In the genomic region with DNA sequence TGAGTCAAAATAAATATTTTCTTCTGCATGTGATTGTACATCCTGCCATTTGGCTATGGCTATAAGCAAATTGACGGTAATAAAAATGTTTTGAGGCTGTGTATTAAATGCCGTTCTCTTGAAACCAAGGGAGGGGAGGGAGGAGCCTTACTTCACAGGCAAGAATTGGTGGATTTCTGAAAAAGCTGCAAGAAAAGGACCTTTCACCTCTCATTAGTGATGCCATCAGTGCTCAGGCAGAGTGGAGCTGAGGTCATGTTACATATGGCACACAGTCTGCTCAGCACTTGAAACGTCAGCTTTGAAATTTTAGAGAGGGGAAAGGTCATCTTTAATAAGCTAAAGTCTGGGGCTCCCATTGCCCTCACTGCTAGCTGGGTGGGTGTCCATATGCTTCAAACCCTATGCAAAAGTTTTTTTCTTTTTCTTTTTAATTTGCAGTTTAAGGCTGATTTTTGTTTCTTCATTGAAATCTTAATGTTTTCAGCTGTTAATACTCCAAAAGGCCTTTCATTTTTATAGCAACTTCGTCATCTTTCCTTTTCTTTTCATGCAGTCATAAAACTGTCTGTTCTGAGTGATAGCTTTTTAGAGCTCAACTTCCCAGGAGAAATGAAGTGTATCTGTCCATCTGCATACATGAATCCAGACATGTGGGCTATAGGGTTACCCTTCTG, we compare ENCODE assay signal across 11 cellular contexts. TPM values are rescaled to one million over a fixed set of nuclear protein-coding genes. Genes with fewer than 3 reads are reported as not detected.
A peak's percentile ranks its signal among the peaks of the same experiment; 100 is the strongest.
DNase-seq lines count a peak whose midpoint lies in the region; ATAC-seq and TF ChIP-seq lines count a peak whose summit lies in the region.
"Had no signal": no experiment of that assay in that cellular context is flagged by ENCODE, and none has a peak within 500 bp of the region (broad histone marks: within the 10 kb centered on the region; RNA-seq: fewer than 3 reads in every experiment).

No MANE protein-coding gene starts in this region.

- 33% methylated on average over 4 of the region's 4 CpGs for WGBS in prostate gland
- 30 to 49% methylated on average over 4 of the region's 4 CpGs for WGBS in testis, 2 donors

- peak overlapping the region in 1 of 2 donors; percentile 62 for H3K4me3 ChIP-seq in prostate gland
- no peak overlapping the region for H3K4me3 ChIP-seq in testis

- peaks cover 94% of the 10 kb centered on the region for H3K27me3 Mint-ChIP-seq in brain

- peak overlapping the region in 4 of 5 experiments; percentile 80 to 93 (median 84) for H3K4me3 Mint-ChIP-seq in brain

- peaks cover 48% of the 10 kb centered on the region for H3K4me1 Mint-ChIP-seq in brain

- peak overlapping the region in 2 of 5 experiments; percentile 92 to 95 for H3K27ac Mint-ChIP-seq in brain

- TF ChIP-seq POLR2A in prostate gland (IDR thresholded peaks at IDR 0.05) (no peak), testis (IDR thresholded peaks at IDR 0.05) (no peak)

- H3K9me3 Mint-ChIP-seq in brain = peaks cover 0 to 20% (median 5%) of the 10 kb centered on the region in 5 experiments

- intact Hi-C loops in prostate gland (cut with DNase I) (loop anchor here (10.0 kb wide), 1 partner anchor 366 kb away; no protein-coding TSS in a partner anchor), testis (cut with DNase I; ENCODE audit: low total_unique reads) (no loop called here)

- no peaks in the 10 kb centered on the region for H3K36me3 Mint-ChIP-seq in brain

- H3K36me3 ChIP-seq in prostate gland = no peaks in the 10 kb centered on the region
- H3K36me3 ChIP-seq in testis (ENCODE audit: low read depth, missing control alignments) = no peaks in the 10 kb centered on the region

- no peak for TF ChIP-seq CTCF in brain (conservative IDR thresholded peaks at IDR 0.05)
- no peak for TF ChIP-seq CTCF in prostate gland (IDR thresholded peaks at IDR 0.05)
- TF ChIP-seq CTCF in testis (IDR thresholded peaks at IDR 0.05) = no peak

- H3K27me3 ChIP-seq in prostate gland (replicated peaks; ENCODE audit: insufficient read depth) (no peaks in the 10 kb centered on the region), testis (peaks cover 7% of the 10 kb centered on the region)

- DNase-seq in HCEC 1CT = peak; percentile 78
- peak; percentile 33 for DNase-seq in NCI-H2196 (lab: John Stamatoyannopoulos, UW; ENCODE audit: unreplicated experiment)
- no peak for DNase-seq in prostate gland (ENCODE audit: low spot score)
- no peak for DNase-seq in T-helper 2 cell
- DNase-seq in NOMO-1 treated with dmso at 0.1 percent for 144 hours (lab: John Stamatoyannopoulos, UW; ENCODE audit: unreplicated experiment) = no peak
- no peak for DNase-seq in testis
- DNase-seq: anterior cingulate cortex; effector memory CD4-positive, alpha-beta T cell had no signal

- H3K27ac ChIP-seq in prostate gland (peak overlapping the region; percentile 92 to 93), testis (no peak overlapping the region)

- no peak for ATAC-seq in HG02623 (IDR thresholded peaks at IDR 0.05; ENCODE audit: unreplicated experiment)
- ATAC-seq: left lobe of liver had no signal

- H3K9me3 ChIP-seq in prostate gland (no peaks in the 10 kb centered on the region), testis (no peaks in the 10 kb centered on the region)

- peaks cover 2% of the 10 kb centered on the region for H3K4me1 ChIP-seq in prostate gland (replicated peaks)
- H3K4me1 ChIP-seq in testis = peaks cover 8% of the 10 kb centered on the region

RNA-seq across cellular contexts. Expression of gene SIX1, which starts 9.8 kb away (rescaled TPM):
- polyA plus RNA-seq in brain (ENCODE audit: insufficient read depth, low read depth, low replicate concordance) (68.4 TPM), testis (ENCODE audit: insufficient read depth, low read depth, low replicate concordance) (3.0 TPM)
- total RNA-seq in prostate gland (10 to 100 TPM; 23.5 to 25.0 TPM), testis (1 to 10 TPM; 8.7 to 9.0 TPM)
- total RNA-seq: left lobe of liver had no signal

Comparison
In these comparisons a context has a peak if more than half of its experiments do, and no peak if none do; other contexts are left out.
1. DNase-seq: peak in HCEC 1CT (single experiment) and NCI-H2196 (single experiment); none in prostate gland (single experiment), T-helper 2 cell (0 of 5), NOMO-1 treated with dmso at 0.1 percent for 144 hours (single experiment) and testis (single experiment).
2. H3K27ac ChIP-seq: peak in prostate gland (2 of 2); none in testis (0 of 2).